27 cellular contexts compared by ENCODE assay signal in genomic region chr20:56445540-56445939, GRCh38. TPM values are rescaled to one million over a fixed set of nuclear protein-coding genes. Genes with fewer than 3 reads are reported as not detected.
DNase-seq lines count a peak whose midpoint lies in the region; ATAC-seq lines count a peak whose summit lies in the region.
"Had no signal": no experiment of that assay in that cellular context is flagged by ENCODE, and none has a peak within 500 bp of the region (broad histone marks: within the 10 kb centered on the region; RNA-seq: fewer than 3 reads in every experiment).

No MANE protein-coding gene starts in this region.

- peaks cover 14% of the 10 kb centered on the region for H3K4me1 Mint-ChIP-seq in T-helper 17 cell
- peaks cover 19 to 35% (median 26%) of the 10 kb centered on the region in 4 donors for H3K4me1 Mint-ChIP-seq in naive thymus-derived CD8-positive, alpha-beta T cell
- peaks cover 13 to 18% of the 10 kb centered on the region in 2 donors for H3K4me1 Mint-ChIP-seq in stimulated activated naive B cell treated with anti-CD40 and anti-IgM and Interleukin-4, amounts not matched to agents 10 μg/mL and 1 μg/mL and 100 μg/mL, for 72 hours
- H3K4me1 Mint-ChIP-seq: GM23338 had no signal

- H3K27me3 Mint-ChIP-seq in T-helper 17 cell = no peaks in the 10 kb centered on the region
- H3K27me3 Mint-ChIP-seq in naive thymus-derived CD8-positive, alpha-beta T cell = no peaks in the 10 kb centered on the region
- H3K27me3 Mint-ChIP-seq in stimulated activated naive B cell treated with anti-CD40 and anti-IgM and Interleukin-4, amounts not matched to agents 10 μg/mL and 1 μg/mL and 100 μg/mL, for 72 hours = peaks cover 0 to 8% of the 10 kb centered on the region in 2 donors

- ATAC-seq in T-helper 17 cell = no peak
- no peak for ATAC-seq in naive thymus-derived CD8-positive, alpha-beta T cell
- no peak for ATAC-seq in stimulated activated naive B cell treated with anti-CD40 and anti-IgM and Interleukin-4, amounts not matched to agents 10 μg/mL and 1 μg/mL and 100 μg/mL, for 72 hours (replicated peaks)
- no peak for ATAC-seq in Right ventricle myocardium superior (ENCODE audit: poor library complexity)
- ATAC-seq: A549; CD8-positive, alpha-beta T cell; GM12878; GM23338 had no signal

- H3K36me3 Mint-ChIP-seq in T-helper 17 cell (ENCODE audit: low read depth) = peaks cover 2% of the 10 kb centered on the region
- peaks cover 6 to 47% (median 16%) of the 10 kb centered on the region in 3 donors for H3K36me3 Mint-ChIP-seq in naive thymus-derived CD8-positive, alpha-beta T cell
- H3K36me3 Mint-ChIP-seq in stimulated activated naive B cell treated with anti-CD40 and anti-IgM and Interleukin-4, amounts not matched to agents 10 μg/mL and 1 μg/mL and 100 μg/mL, for 72 hours = peaks cover 0 to 4% of the 10 kb centered on the region in 2 donors

- no peaks in the 10 kb centered on the region for H3K9me3 ChIP-seq in T-helper 17 cell (ENCODE audit: control insufficient read depth, low read length, poor library complexity, severe bottlenecking)
- H3K9me3 ChIP-seq: A549, Caco-2, HAP-1 had no signal

- intact Hi-C loops in Right ventricle myocardium superior (cut with DNase I) = no loop called here

- POLR2A ChIA-PET in naive thymus-derived CD8-positive, alpha-beta T cell (lab: Charles Lee) = no interaction called here

- no peak overlapping the region for H3K4me3 Mint-ChIP-seq in T-helper 17 cell
- no peak overlapping the region for H3K4me3 Mint-ChIP-seq in naive thymus-derived CD8-positive, alpha-beta T cell
- no peak overlapping the region for H3K4me3 Mint-ChIP-seq in stimulated activated naive B cell treated with anti-CD40 and anti-IgM and Interleukin-4, amounts not matched to agents 10 μg/mL and 1 μg/mL and 100 μg/mL, for 72 hours
- H3K4me3 Mint-ChIP-seq: CD8-positive, alpha-beta T cell; GM23338 had no signal

- H3K9me3 Mint-ChIP-seq in naive thymus-derived CD8-positive, alpha-beta T cell = no peaks in the 10 kb centered on the region
- no peaks in the 10 kb centered on the region for H3K9me3 Mint-ChIP-seq in stimulated activated naive B cell treated with anti-CD40 and anti-IgM and Interleukin-4, amounts not matched to agents 10 μg/mL and 1 μg/mL and 100 μg/mL, for 72 hours
- H3K9me3 Mint-ChIP-seq: CD8-positive, alpha-beta T cell; GM23338 had no signal

- peak overlapping the region; percentile 51 for H3K27ac Mint-ChIP-seq in T-helper 17 cell
- H3K27ac Mint-ChIP-seq in naive thymus-derived CD8-positive, alpha-beta T cell = peak overlapping the region in 7 of 10 donors; percentile 8 to 88 (median 41)
- peak overlapping the region; percentile 28 for H3K27ac Mint-ChIP-seq in stimulated activated naive B cell treated with anti-CD40 and anti-IgM and Interleukin-4, amounts not matched to agents 10 μg/mL and 1 μg/mL and 100 μg/mL, for 72 hours
- H3K27ac Mint-ChIP-seq: CD8-positive, alpha-beta T cell; GM23338 had no signal

- peak; percentile 49 for DNase-seq in activated effector memory CD4-positive, alpha-beta T cell treated with anti-CD3 and anti-CD28 coated beads, Interleukin-2, amount 50 U/mL, for 16 hours
- DNase-seq in activated effector memory CD4-positive, alpha-beta T cell treated with Interleukin-2 at 50 U/mL for 16 hours = no peak
- DNase-seq in T-helper 17 cell = no peak
- DNase-seq in naive thymus-derived CD8-positive, alpha-beta T cell = no peak
- DNase-seq in stimulated activated naive B cell treated with anti-CD40 and anti-IgM and Interleukin-4, amounts not matched to agents 10 μg/mL and 1 μg/mL and 100 μg/mL, for 72 hours = no peak
- DNase-seq in Right ventricle myocardium superior = no peak
- DNase-seq in GOT3 (lab: John Stamatoyannopoulos, UW) = no peak
- DNase-seq: C1 segment of cervical spinal cord; Caco-2; CD8-positive, alpha-beta T cell; DMS 273 treated with DMSO at 0.1 percent for 48 hours; DMS79; EL; GDM1; MM.1S; NCI-H2029; NCI-H446 treated with DMSO at 0.1 percent for 48 hours; NCI-H526; NCI-H82; NK-92 treated with Interleukin-12 subunit alpha and Interleukin-12 subunit beta, amount 100 ng/mL, for 24 hours; RPMI8226; SHP77 had no signal

RNA-seq across cellular contexts. Expression of gene RTF2, which starts 22.9 kb away (rescaled TPM):
- total RNA-seq in T-helper 17 cell (10 to 100 TPM; 62.3 to 62.6 TPM), Right ventricle myocardium superior (78.7 TPM)
- total RNA-seq in naive thymus-derived CD8-positive, alpha-beta T cell = 10 to 100 TPM; 65.1 to 69.0 TPM
- polyA plus RNA-seq in naive thymus-derived CD8-positive, alpha-beta T cell = 100 to 1,000 TPM; 121 to 147 (median 138) TPM

RNA-seq across cellular contexts. Expression of gene CASS4, which starts 33.5 kb away (rescaled TPM):
- total RNA-seq in T-helper 17 cell (10 to 100 TPM in 1 of 2 donors, 1 to 10 TPM in 1; 7.1 to 18.6 TPM), Right ventricle myocardium superior (0.40 TPM)
- 10 to 100 TPM; 11.6 to 12.9 TPM for total RNA-seq in naive thymus-derived CD8-positive, alpha-beta T cell
- 10 to 100 TPM in 1 of 3 donors, 1 to 10 TPM in 2; 5.5 to 11.2 (median 7.1) TPM for polyA plus RNA-seq in naive thymus-derived CD8-positive, alpha-beta T cell
- total RNA-seq: GM23338, SK-MEL-5 had no signal
- polyA plus RNA-seq: GM23338 had no signal

RNA-seq across cellular contexts. Expression of gene CSTF1, which starts 53.1 kb away (rescaled TPM):
- total RNA-seq in T-helper 17 cell = 10 to 100 TPM; 21.8 to 23.7 TPM
- total RNA-seq in naive thymus-derived CD8-positive, alpha-beta T cell = 10 to 100 TPM; 43.7 to 52.8 TPM
- polyA plus RNA-seq in naive thymus-derived CD8-positive, alpha-beta T cell = 10 to 100 TPM; 27.2 to 33.3 (median 27.7) TPM
- total RNA-seq in Right ventricle myocardium superior = 16.8 TPM

RNA-seq across cellular contexts. Expression of gene AURKA, which starts 53.5 kb away (rescaled TPM):
- total RNA-seq in T-helper 17 cell = 1 to 10 TPM in 1 of 2 donors, under 1 TPM in 1; 0.92 to 1.0 TPM
- total RNA-seq in naive thymus-derived CD8-positive, alpha-beta T cell = 1 to 10 TPM in 1 of 2 experiments, under 1 TPM in 1; 0.85 to 1.3 TPM
- under 1 TPM; 0.19 to 0.50 (median 0.44) TPM for polyA plus RNA-seq in naive thymus-derived CD8-positive, alpha-beta T cell
- total RNA-seq in Right ventricle myocardium superior = 6.0 TPM
